ENCODE assay signal across 8 cellular contexts in the genomic region with DNA sequence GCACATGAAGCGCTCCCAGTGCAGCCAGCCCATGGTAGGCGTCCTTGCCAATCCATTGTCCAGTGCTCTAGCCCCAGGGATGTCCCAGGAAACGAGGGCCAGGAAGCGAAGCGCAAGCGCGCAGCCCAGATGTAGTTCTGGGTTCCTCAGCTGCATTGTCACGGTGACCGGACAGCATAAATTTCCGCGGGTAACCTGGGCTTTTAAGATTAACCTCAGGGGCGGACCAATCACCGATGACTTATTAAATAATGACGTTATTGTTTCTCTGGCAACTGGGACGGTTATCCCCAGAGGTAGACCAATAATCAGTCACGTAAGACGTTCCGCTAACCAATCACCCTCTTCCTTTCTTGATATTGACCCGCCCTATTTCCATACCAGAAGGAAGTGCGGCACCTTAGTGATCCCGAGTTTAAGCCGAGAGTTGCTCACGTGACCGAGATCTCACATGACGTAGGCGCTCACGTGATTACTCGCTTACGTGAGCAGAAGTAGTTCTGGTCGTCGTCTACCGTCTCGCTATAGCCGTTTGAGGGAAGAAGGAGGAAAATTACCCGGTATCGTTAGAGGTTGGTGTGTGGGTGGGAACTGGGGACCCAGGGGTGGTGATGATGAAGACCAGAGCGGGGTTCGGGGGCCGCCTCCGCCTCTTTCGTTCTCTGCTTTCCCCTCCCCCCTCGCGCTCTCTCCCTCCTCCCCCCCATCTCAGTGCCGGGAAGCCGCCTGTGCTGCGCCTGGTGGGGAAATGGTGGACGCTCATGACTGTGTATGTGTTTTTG. TPM values are rescaled to one million over a fixed set of nuclear protein-coding genes. Genes with fewer than 3 reads are reported as not detected.
A peak's percentile ranks its signal among the peaks of the same experiment; 100 is the strongest.
DNase-seq lines count a peak whose midpoint lies in the region; ATAC-seq, FAIRE-seq and TF ChIP-seq lines count a peak whose summit lies in the region.

A gene (minus strand): TSS at position 178 of the 782 bp plus-strand sequence. CDS start 22 bp downstream, at position 156.
A gene with protein sequence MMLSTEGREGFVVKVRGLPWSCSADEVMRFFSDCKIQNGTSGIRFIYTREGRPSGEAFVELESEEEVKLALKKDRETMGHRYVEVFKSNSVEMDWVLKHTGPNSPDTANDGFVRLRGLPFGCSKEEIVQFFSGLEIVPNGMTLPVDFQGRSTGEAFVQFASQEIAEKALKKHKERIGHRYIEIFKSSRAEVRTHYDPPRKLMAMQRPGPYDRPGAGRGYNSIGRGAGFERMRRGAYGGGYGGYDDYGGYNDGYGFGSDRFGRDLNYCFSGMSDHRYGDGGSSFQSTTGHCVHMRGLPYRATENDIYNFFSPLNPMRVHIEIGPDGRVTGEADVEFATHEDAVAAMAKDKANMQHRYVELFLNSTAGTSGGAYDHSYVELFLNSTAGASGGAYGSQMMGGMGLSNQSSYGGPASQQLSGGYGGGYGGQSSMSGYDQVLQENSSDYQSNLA (plus strand): TSS at position 475 of the 782 bp plus-strand sequence. CDS start 3,767 bp downstream, outside the sequence.

- 1 to 31% (median 6%) methylated on average over 42 to 47 of the region's 47 CpGs for WGBS in small intestine, 3 donors

- peak within 1 kb of the TSS; percentile 81 to 98 for H3K27ac ChIP-seq in small intestine (ENCODE audit: low read depth in 1 of 2, low read length in 1 of 2)

- H3K9me3 ChIP-seq in small intestine (ENCODE audit: control insufficient read depth, low read depth), result no peaks in the 10 kb centered on the region

- TF ChIP-seq CTCF in WI38 (IDR thresholded peaks at IDR 0.05; ENCODE audit: low read depth, low read length), result no peak
- TF ChIP-seq CTCF in bronchial epithelial cell (IDR thresholded peaks at IDR 0.05; ENCODE audit: insufficient read depth, low read length, severe bottlenecking), result no peak

- no peaks in the 10 kb centered on the region for H3K4me1 ChIP-seq in small intestine (ENCODE audit: control insufficient read depth in 2 of 2, insufficient read depth in 1 of 2, low read depth in 1 of 2, low read length in 1 of 2)

- H3K27me3 ChIP-seq in bronchial epithelial cell (ENCODE audit: control insufficient read depth, insufficient read depth, low read length), result no peaks in the 10 kb centered on the region
- H3K27me3 ChIP-seq in small intestine (ENCODE audit: control insufficient read depth in 2 of 2, insufficient read depth in 2 of 2, low read length in 2 of 2), result no peaks in the 10 kb centered on the region

- H3K36me3 ChIP-seq in bronchial epithelial cell (ENCODE audit: control insufficient read depth, insufficient read depth, low read length) (peaks cover 1% of the 10 kb centered on the region), small intestine (ENCODE audit: control insufficient read depth in 2 of 2, insufficient read depth in 2 of 2, low read length in 2 of 2) (peaks cover 3 to 5% of the 10 kb centered on the region in 2 donors)

- ATAC-seq in GM18873 (IDR thresholded peaks at IDR 0.05; ENCODE audit: low FRiP score, unreplicated experiment) (peak; percentile 97), HG03159 (IDR thresholded peaks at IDR 0.05; ENCODE audit: unreplicated experiment) (peak; percentile 91)

- FAIRE-seq in bronchial epithelial cell (lab: Jason Lieb, UNC) (peak; percentile 90), small intestine (lab: Jason Lieb, UNC) (peak; percentile 91)

- H3K4me3 ChIP-seq in WI38 (ENCODE audit: low read depth, low read length) (peak within 1 kb of the TSS; percentile 70), bronchial epithelial cell (ENCODE audit: low read depth, low read length) (peak within 1 kb of the TSS; percentile 61), small intestine (ENCODE audit: low read depth in 1 of 2, low read length in 2 of 2) (peak within 1 kb of the TSS; percentile 66 to 80)

- in situ Hi-C loops in ACHN (cut with HindIII; ENCODE audit: low pct_ligation_motif_present, low pct_unique_long_range_greater_than_20kb, low sequenced_read_pairs), result no loop called here

- DNase-seq in ACHN (peak; percentile 94), NCI-H2227 treated with DMSO at 0.1 percent for 48 hours (lab: John Stamatoyannopoulos, UW) (peak; percentile 99), bronchial epithelial cell (ENCODE audit: low read depth) (peak; percentile 97), iPS-NIHi11 (ENCODE audit: low spot score) (peak; percentile 81), small intestine (peak; percentile 97)

RNA-seq across cellular contexts. Expression of the first gene that starts in this region (rescaled TPM):
- total RNA-seq in bronchial epithelial cell, result 9.0 and 15.0 TPM in 2 replicates
- 10 to 100 TPM; 15.9 to 34.6 (median 32.7) TPM for polyA plus RNA-seq in small intestine

RNA-seq across cellular contexts. Expression of the second gene that starts in this region (rescaled TPM):
- total RNA-seq in bronchial epithelial cell, result 104 and 110 TPM in 2 replicates
- 10 to 100 TPM; 60.2 to 72.4 (median 71.5) TPM for polyA plus RNA-seq in small intestine

Comparison
In these comparisons a context has a peak if more than half of its experiments do, and no peak if none do; other contexts are left out.
1. Peak in every context shown above with its lines: DNase-seq, ATAC-seq, H3K4me3 ChIP-seq and H3K27ac ChIP-seq.